8 cellular contexts compared by ENCODE assay signal in the genomic region with DNA sequence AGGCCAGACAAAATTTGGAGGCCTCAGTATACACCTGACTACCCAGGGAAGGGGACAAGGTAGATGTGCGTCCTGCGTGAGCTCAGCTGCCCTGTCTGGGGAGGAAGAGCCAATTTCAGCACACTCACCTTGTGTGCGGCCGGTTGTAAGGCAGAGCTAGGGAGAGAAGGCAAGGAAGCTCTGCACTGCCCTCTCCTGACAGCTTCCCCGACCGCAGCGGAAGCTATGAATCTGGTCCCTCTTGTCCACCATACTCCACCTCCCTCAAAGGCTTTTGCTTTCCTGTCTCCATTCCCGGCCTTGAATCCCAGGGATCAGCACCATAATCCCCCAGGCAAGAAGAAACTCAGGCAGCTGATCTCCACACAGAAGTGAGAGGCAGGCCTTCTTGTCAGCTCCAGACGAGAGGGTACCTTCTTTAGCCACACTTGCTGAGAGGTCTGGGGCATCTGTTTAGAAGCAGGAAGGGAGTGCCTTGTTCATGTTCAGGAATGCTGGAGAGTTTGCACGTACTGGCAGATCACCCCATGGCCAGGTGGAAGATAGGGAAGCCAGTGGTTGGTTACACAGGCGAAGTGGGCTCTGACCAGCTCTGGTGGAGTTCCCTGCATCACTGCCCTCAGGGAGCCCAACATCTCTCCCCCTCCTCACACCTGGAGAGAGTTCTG.
DNase-seq lines count a peak whose midpoint lies in the region; ATAC-seq and TF ChIP-seq lines count a peak whose summit lies in the region.

No MANE protein-coding gene starts in this region.

- H3K4me3 ChIP-seq in astrocyte of the cerebellum (ENCODE audit: low read depth, low read length), result no peak overlapping the region
- no peak overlapping the region for H3K4me3 ChIP-seq in skeletal muscle cell (ENCODE audit: low read depth, low read length)

- peak; percentile 79 for TF ChIP-seq CTCF in astrocyte of the cerebellum (IDR thresholded peaks at IDR 0.05; ENCODE audit: low read depth, low read length, missing control alignments)

- ATAC-seq in GM21381 (IDR thresholded peaks at IDR 0.05; ENCODE audit: unreplicated experiment) (peak; percentile 56), GM18519 (IDR thresholded peaks at IDR 0.05; ENCODE audit: low FRiP score, unreplicated experiment) (no peak)

- DNase-seq in Daoy (ENCODE audit: low read depth), result peak; percentile 58
- peak; percentile 65 for DNase-seq in NAMALWA (ENCODE audit: low spot score)
- peak; percentile 32 for DNase-seq in astrocyte of the cerebellum (ENCODE audit: low read depth)
- DNase-seq in hippocampal formation (lab: John Stamatoyannopoulos, UW), result peak; percentile 52 to 81
- DNase-seq in skeletal muscle cell (ENCODE audit: low read depth), result peak; percentile 24
- DNase-seq in NCI-H1048 (lab: John Stamatoyannopoulos, UW), result no peak

- in situ Hi-C loops in astrocyte of the cerebellum (cut with HindIII; ENCODE audit: low sequenced_read_pairs), result no loop called here
